ENCODE assay signal across 9 cellular contexts in the genomic region with DNA sequence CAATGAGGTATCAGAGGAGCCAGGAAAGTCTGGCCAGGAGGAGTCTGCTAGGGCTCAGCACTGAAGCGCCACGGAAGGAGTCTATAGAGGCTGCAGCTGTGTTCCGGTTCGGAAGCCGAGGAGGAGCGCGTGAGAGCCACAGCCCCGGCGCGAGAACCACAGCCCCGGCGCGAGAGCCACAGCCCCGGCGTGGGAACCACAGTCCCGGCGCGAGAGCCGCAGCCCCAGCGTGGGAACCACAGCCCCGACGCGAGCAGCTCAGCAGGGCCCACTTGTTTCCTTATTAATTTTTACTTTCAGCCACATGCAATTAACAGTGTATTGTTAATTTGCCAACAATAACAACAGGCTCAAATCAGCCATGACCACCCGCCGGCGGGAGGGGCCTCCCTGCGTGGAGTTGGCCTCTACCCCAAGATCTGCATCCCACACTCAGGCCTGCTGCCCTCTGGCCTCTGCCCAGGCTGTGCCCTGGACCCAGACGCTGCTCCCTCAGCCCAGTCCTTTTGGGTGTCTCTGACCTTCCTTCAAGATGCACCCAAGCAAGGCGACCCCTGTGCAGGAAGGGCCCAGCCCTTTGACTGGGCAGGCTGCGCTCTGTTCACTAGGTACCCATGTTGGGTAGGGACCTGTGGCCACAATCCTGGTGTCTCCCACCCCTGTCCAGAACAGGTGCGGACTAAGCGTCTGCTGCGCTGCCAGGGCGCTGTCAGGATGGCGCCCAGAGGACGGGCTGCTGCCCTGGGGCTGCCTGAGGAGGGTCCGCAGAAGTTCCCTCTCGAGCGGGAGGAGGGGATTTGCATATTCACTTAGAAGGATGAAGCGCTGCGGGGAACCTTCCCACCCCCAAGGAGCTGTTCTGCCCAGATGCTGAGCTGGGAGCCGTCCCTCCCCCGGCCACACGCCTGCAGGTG.
DNase-seq lines count a peak whose midpoint lies in the region; ATAC-seq lines count a peak whose summit lies in the region.
"Had no signal": no experiment of that assay in that cellular context is flagged by ENCODE, and none has a peak within 500 bp of the region (broad histone marks: within the 10 kb centered on the region; RNA-seq: fewer than 3 reads in every experiment).

No MANE protein-coding gene starts in this region.

- ATAC-seq in left ventricle myocardium superior (peak; percentile 34), GM19397 (IDR thresholded peaks at IDR 0.05; ENCODE audit: unreplicated experiment) (no peak), GM19455 (IDR thresholded peaks at IDR 0.05; ENCODE audit: unreplicated experiment) (no peak)

- no peak overlapping the region for H3K27ac Mint-ChIP-seq in activated CD4-positive, alpha-beta T cell treated with anti-CD3 and anti-CD28 coated beads, Interleukin-2, amount 10 ng/mL, durations not matched to agents 7 days and 5 days

- intact Hi-C loops in left ventricle myocardium superior (cut with micrococcal nuclease) = no loop called here

- POLR2A ChIA-PET in activated CD4-positive, alpha-beta T cell treated with anti-CD3 and anti-CD28 coated beads, Interleukin-2, amount 10 ng/mL, durations not matched to agents 7 days and 5 days (lab: Charles Lee) = interaction anchor here (0.7 kb wide), 1 partner anchor 438 kb away, joined by 4 read pairs; the partner anchor contains the start of gene HGFAC

- H3K27me3 Mint-ChIP-seq in activated CD4-positive, alpha-beta T cell treated with anti-CD3 and anti-CD28 coated beads, Interleukin-2, amount 10 ng/mL, durations not matched to agents 7 days and 5 days = peaks cover 38% of the 10 kb centered on the region

- H3K36me3 Mint-ChIP-seq in activated CD4-positive, alpha-beta T cell treated with anti-CD3 and anti-CD28 coated beads, Interleukin-2, amount 10 ng/mL, durations not matched to agents 7 days and 5 days (ENCODE audit: low read depth) = peaks cover 4% of the 10 kb centered on the region

- peak; percentile 55 for DNase-seq in NCI-H82 (lab: John Stamatoyannopoulos, UW)
- no peak for DNase-seq in NCI-H82 treated with DMSO at 0.1 percent for 48 hours (lab: John Stamatoyannopoulos, UW; ENCODE audit: unreplicated experiment)
- peak; percentile 15 for DNase-seq in activated CD4-positive, alpha-beta T cell treated with anti-CD3 and anti-CD28 coated beads, Interleukin-2, amount 10 ng/mL, durations not matched to agents 7 days and 5 days
- no peak for DNase-seq in left ventricle myocardium superior
- peak; percentile 24 for DNase-seq in stimulated activated naive CD4-positive, alpha-beta T cell treated with Interleukin-2 at 50 U/mL for 16 hours (lab: John Stamatoyannopoulos, UW)
- no peak for DNase-seq in EL
- DNase-seq: SIG-M5 had no signal

- H3K4me3 Mint-ChIP-seq in activated CD4-positive, alpha-beta T cell treated with anti-CD3 and anti-CD28 coated beads, Interleukin-2, amount 10 ng/mL, durations not matched to agents 7 days and 5 days = no peak overlapping the region

- H3K4me1 Mint-ChIP-seq in activated CD4-positive, alpha-beta T cell treated with anti-CD3 and anti-CD28 coated beads, Interleukin-2, amount 10 ng/mL, durations not matched to agents 7 days and 5 days = peaks cover 14% of the 10 kb centered on the region

- H3K9me3 Mint-ChIP-seq in activated CD4-positive, alpha-beta T cell treated with anti-CD3 and anti-CD28 coated beads, Interleukin-2, amount 10 ng/mL, durations not matched to agents 7 days and 5 days = peaks cover 13% of the 10 kb centered on the region

- CTCF ChIA-PET in activated CD4-positive, alpha-beta T cell treated with anti-CD3 and anti-CD28 coated beads, Interleukin-2, amount 10 ng/mL, durations not matched to agents 7 days and 5 days (lab: Charles Lee) = interaction anchor here (0.7 to 1.2 kb wide), 4 partner anchors 11 to 555 kb away, joined by 3 read pairs; no protein-coding TSS in a partner anchor

Comparison
In these comparisons a context has a peak if more than half of its experiments do, and no peak if none do; other contexts are left out.
1. DNase-seq: peak in NCI-H82 (single experiment), activated CD4-positive, alpha-beta T cell treated with anti-CD3 and anti-CD28 coated beads, Interleukin-2, amount 10 ng/mL, durations not matched to agents 7 days and 5 days (single experiment) and stimulated activated naive CD4-positive, alpha-beta T cell treated with Interleukin-2 at 50 U/mL for 16 hours (single experiment); none in NCI-H82 treated with DMSO at 0.1 percent for 48 hours (single experiment), left ventricle myocardium superior (single experiment) and EL (single experiment).